Comparison of ENCODE assay signal across 8 cellular contexts in genomic region chr2:97664636-97664970, GRCh38. TPM values are rescaled to one million over a fixed set of nuclear protein-coding genes. Genes with fewer than 3 reads are reported as not detected.
DNase-seq lines count a peak whose midpoint lies in the region; FAIRE-seq and TF ChIP-seq lines count a peak whose summit lies in the region.

No MANE protein-coding gene starts in this region.

- no peaks in the 10 kb centered on the region for H3K9me3 Mint-ChIP-seq in Calu3 (ENCODE audit: low read depth, unreplicated experiment)
- H3K9me3 Mint-ChIP-seq in brain = no peaks in the 10 kb centered on the region
- no peaks in the 10 kb centered on the region for H3K9me3 Mint-ChIP-seq in mesothelial cell of epicardium

- no peaks in the 10 kb centered on the region for H3K27me3 Mint-ChIP-seq in Calu3 (ENCODE audit: unreplicated experiment)
- H3K27me3 Mint-ChIP-seq in brain = peaks cover 9% of the 10 kb centered on the region
- no peaks in the 10 kb centered on the region for H3K27me3 Mint-ChIP-seq in mesothelial cell of epicardium (ENCODE audit: low read depth)

- TSS peak; percentile 89 for BruUV-seq in Calu3 (replicated peaks; lab: Mats Ljungman, UMichigan)

- intact Hi-C loops in Calu3 (cut with micrococcal nuclease; ENCODE audit: unreplicated experiment) = loop anchor here (2.0 kb wide), 1 partner anchor 32 kb away; no protein-coding TSS in a partner anchor

- H3K36me3 Mint-ChIP-seq in Calu3 (ENCODE audit: insufficient read depth, unreplicated experiment) (peaks cover 21% of the 10 kb centered on the region), brain (peaks cover 6% of the 10 kb centered on the region), mesothelial cell of epicardium (peaks cover 3% of the 10 kb centered on the region)

- CTCF ChIA-PET in Calu3 (lab: Charles Lee) = interaction anchor here (0.5 to 2.8 kb wide), 7 partner anchors 14 to 598 kb away, joined by 3 to 21 read pairs (median 3); partner anchors contain the start of gene COX5B

- TF ChIP-seq CTCF in Calu3 (IDR thresholded peaks at IDR 0.05; ENCODE audit: unreplicated experiment) (no peak), LNCaP clone FGC (IDR thresholded peaks at IDR 0.05; ENCODE audit: control insufficient read depth, extremely low read depth, insufficient read depth) (no peak), brain (conservative IDR thresholded peaks at IDR 0.05) (peak; percentile 27 to 50), mesothelial cell of epicardium (IDR thresholded peaks at IDR 0.05; ENCODE audit: unreplicated experiment) (peak; percentile 18)

- H3K27ac Mint-ChIP-seq in Calu3 (ENCODE audit: unreplicated experiment) = peak overlapping the region; percentile 97
- H3K27ac Mint-ChIP-seq in brain = peak overlapping the region; percentile 95 to 99 (median 98)
- peak overlapping the region; percentile 99 for H3K27ac Mint-ChIP-seq in mesothelial cell of epicardium

- no peak for TF ChIP-seq POLR2A in GM12891 (IDR thresholded peaks at IDR 0.05; ENCODE audit: low read depth, low read length)

- no peaks in the 10 kb centered on the region for H3K4me1 Mint-ChIP-seq in Calu3 (ENCODE audit: low read depth, unreplicated experiment)
- peaks cover 37% of the 10 kb centered on the region for H3K4me1 Mint-ChIP-seq in brain
- peaks cover 18% of the 10 kb centered on the region for H3K4me1 Mint-ChIP-seq in mesothelial cell of epicardium

- FAIRE-seq in GM12891 (lab: Jason Lieb, UNC) = no peak

- peak overlapping the region; percentile 89 for H3K4me3 Mint-ChIP-seq in Calu3 (ENCODE audit: low read depth, unreplicated experiment)
- H3K4me3 Mint-ChIP-seq in brain = peak overlapping the region; percentile 87 to 96 (median 94)
- H3K4me3 Mint-ChIP-seq in mesothelial cell of epicardium = peak overlapping the region; percentile 83

- peak overlapping the region; percentile 90 for H3K4me3 ChIP-seq in LNCaP clone FGC (ENCODE audit: low read depth, low read length)

- DNase-seq in Calu3 (no peak), LNCaP clone FGC (ENCODE audit: low read depth) (no peak), mesothelial cell of epicardium (ENCODE audit: low spot score in 2 of 2, unreplicated experiment in 2 of 2) (no peak), GM19238 (ENCODE audit: insufficient read length, low spot score) (no peak), KG1 (lab: John Stamatoyannopoulos, UW) (no peak), NOMO-1 (lab: John Stamatoyannopoulos, UW; ENCODE audit: unreplicated experiment in 2 of 2) (no peak), GM12891 (ENCODE audit: insufficient read length, low spot score) (no peak)

TF ChIP-seq in GM12891, 5 proteins besides CTCF, POLR2A, EP300 and RAD21:
- TF ChIP-seq POLR2AphosphoS5 (IDR thresholded peaks at IDR 0.05; ENCODE audit: low read depth, low read length) = no peak
- no peak for TF ChIP-seq POU2F2 (IDR thresholded peaks at IDR 0.05; ENCODE audit: low read depth, low read length)
- no peak for TF ChIP-seq SPI1 (IDR thresholded peaks at IDR 0.05; ENCODE audit: low read depth, low read length)
- TF ChIP-seq PAX5 (IDR thresholded peaks at IDR 0.05; ENCODE audit: insufficient read depth, low read length, severe bottlenecking) = no peak
- TF ChIP-seq TAF1 (IDR thresholded peaks at IDR 0.05; ENCODE audit: low read depth, low read length) = no peak

RNA-seq across cellular contexts. Expression of gene ACTR1B, which starts 0.8 kb away (rescaled TPM):
- total RNA-seq in Calu3 (2022) (48.7 and 49.1 TPM in 2 replicates), mesothelial cell of epicardium (72.7 to 76.6 TPM (median 74.3 TPM) in 3 replicates)
- 88.0 TPM for polyA plus RNA-seq in brain (ENCODE audit: insufficient read depth, low read depth, low replicate concordance)
- polyA plus RNA-seq in GM12891 (2012; ENCODE audit: low read depth, missing spikeins) = 52.0 TPM

RNA-seq across cellular contexts. Expression of gene C2orf92, which starts 4.9 kb away (rescaled TPM):
- 6.9 and 8.4 TPM in 2 replicates for total RNA-seq in Calu3 (2022)
- polyA plus RNA-seq in brain (ENCODE audit: insufficient read depth, low read depth, low replicate concordance) = 2.0 TPM
- 17.9 to 20.2 TPM (median 20.0 TPM) in 3 replicates for total RNA-seq in mesothelial cell of epicardium
- 5.0 TPM for polyA plus RNA-seq in GM12891 (2012; ENCODE audit: low read depth, missing spikeins)

RNA-seq across cellular contexts. Expression of gene COX5B, which starts 18.7 kb away (rescaled TPM):
- total RNA-seq in Calu3 (2022) (196 and 198 TPM in 2 replicates), mesothelial cell of epicardium (144 to 158 TPM (median 151 TPM) in 3 replicates)
- polyA plus RNA-seq in brain (ENCODE audit: insufficient read depth, low read depth, low replicate concordance) = 535 TPM
- polyA plus RNA-seq in GM12891 (2012; ENCODE audit: low read depth, missing spikeins) = 373 TPM

RNA-seq across cellular contexts. Expression of gene ZAP70, which starts 48.8 kb away (rescaled TPM):
- total RNA-seq in Calu3 (2022) (not detected in 2 replicates), mesothelial cell of epicardium (1.9 to 3.1 TPM (median 2.3 TPM) in 3 replicates)
- polyA plus RNA-seq in brain (ENCODE audit: insufficient read depth, low read depth, low replicate concordance) = not detected
- 21.2 TPM for polyA plus RNA-seq in GM12891 (2012; ENCODE audit: low read depth, missing spikeins)

Comparison
In these comparisons a context has a peak if more than half of its experiments do, and no peak if none do; other contexts are left out.
1. CTCF ChIP-seq: peak in brain (2 of 2) and mesothelial cell of epicardium (single experiment); none in Calu3 (single experiment) and LNCaP clone FGC (single experiment).
2. Peak in every context shown above with its lines, with median percentiles within 50 percentile points of each other: H3K27ac Mint-ChIP-seq and H3K4me3 Mint-ChIP-seq.